In the genomic region with DNA sequence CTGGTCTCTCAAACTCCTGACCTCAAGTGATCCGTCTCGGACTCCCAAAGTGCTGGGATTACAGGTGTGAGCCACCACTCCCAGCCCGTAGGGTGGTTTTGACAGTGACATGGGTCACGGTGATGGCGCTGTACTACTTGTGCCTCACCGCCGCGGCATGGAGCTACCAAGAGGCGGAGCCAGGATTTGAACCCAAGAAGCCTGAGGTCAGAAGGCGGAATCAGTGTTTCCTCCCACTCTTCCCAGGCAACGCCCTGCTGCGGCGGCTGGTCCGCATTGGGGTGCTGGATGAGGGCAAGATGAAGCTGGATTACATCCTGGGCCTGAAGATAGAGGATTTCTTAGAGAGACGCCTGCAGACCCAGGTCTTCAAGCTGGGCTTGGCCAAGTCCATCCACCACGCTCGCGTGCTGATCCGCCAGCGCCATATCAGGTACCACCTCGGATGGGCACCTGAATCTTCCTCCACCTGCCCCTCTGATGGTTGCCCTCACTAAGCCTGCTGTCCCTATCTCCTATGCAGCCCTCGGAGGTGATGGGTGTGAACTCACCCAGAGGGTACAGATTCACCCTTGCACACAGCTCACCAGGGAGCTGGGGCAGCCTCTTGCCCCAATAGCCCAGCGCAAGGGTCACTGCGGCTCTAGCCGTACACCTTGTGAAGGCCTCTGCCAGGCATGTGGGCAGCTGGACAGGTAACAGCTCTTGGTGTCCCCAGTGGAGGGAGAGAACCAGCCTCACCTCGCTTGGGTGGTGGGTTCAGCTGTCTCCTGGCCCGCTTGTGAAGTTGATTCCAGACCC, we compare ENCODE assay signal across 1 cellular context.
TF ChIP-seq lines count a peak whose summit lies in the region.

No MANE protein-coding gene starts in this region.

TF ChIP-seq in GM23338, 12 proteins besides CTCF, POLR2A, EP300 and RAD21:
- no peak for TF ChIP-seq NANOG (IDR thresholded peaks at IDR 0.05; ENCODE audit: borderline replicate concordance)
- no peak for TF ChIP-seq ZNF114 (CRISPR knock-in tag; IDR thresholded peaks at IDR 0.05)
- TF ChIP-seq STAT1 (IDR thresholded peaks at IDR 0.05; ENCODE audit: unreplicated experiment), result no peak
- no peak for TF ChIP-seq POLR2AphosphoS5 (IDR thresholded peaks at IDR 0.05; ENCODE audit: low read depth)
